8 cellular contexts compared by ENCODE assay signal in genomic region chr11:71977743-71978418, GRCh38. TPM values are rescaled to one million over a fixed set of nuclear protein-coding genes. Genes with fewer than 3 reads are reported as not detected.
DNase-seq lines count a peak whose midpoint lies in the region; ATAC-seq and TF ChIP-seq lines count a peak whose summit lies in the region.

No MANE protein-coding gene starts in this region.

- intact Hi-C loops in Caco-2 (cut with micrococcal nuclease; ENCODE audit: unreplicated experiment) = loop anchor here (10.0 kb wide), 1 partner anchor 113 kb away; no protein-coding TSS in a partner anchor

- no peaks in the 10 kb centered on the region for H3K9me3 ChIP-seq in Caco-2

- no peak overlapping the region for H3K27ac Mint-ChIP-seq in Caco-2 (ENCODE audit: unreplicated experiment)
- no peak overlapping the region for H3K27ac Mint-ChIP-seq in progenitor cell of endocrine pancreas

- CTCF ChIA-PET in Caco-2 (lab: Charles Lee) = interaction anchor here (0.5 to 2.9 kb wide), 7 partner anchors 10 to 453 kb away, joined by 3 to 9 read pairs (median 7); no protein-coding TSS in a partner anchor

- no peak overlapping the region for H3K4me3 ChIP-seq in Caco-2 (ENCODE audit: low read depth, low read length)
- no peak overlapping the region for H3K4me3 ChIP-seq in HFF-Myc (replicated peaks; ENCODE audit: low read depth, low read length)

- no TSS peak for BruUV-seq in Caco-2 (replicated peaks; lab: Mats Ljungman, UMichigan)

- H3K9me3 Mint-ChIP-seq in Caco-2 (ENCODE audit: unreplicated experiment) (no peaks in the 10 kb centered on the region), progenitor cell of endocrine pancreas (ENCODE audit: low read depth) (no peaks in the 10 kb centered on the region)

- peaks cover 6% of the 10 kb centered on the region; the same call in 1 of the 2 replicates for H3K36me3 ChIP-seq in Caco-2 (ENCODE audit: control insufficient read depth, insufficient read depth, low read length)

- no peaks in the 10 kb centered on the region for H3K4me1 ChIP-seq in Caco-2

- peak; percentile 59 to 83 for TF ChIP-seq CTCF in Caco-2 (IDR thresholded peaks at IDR 0.05; ENCODE audit: insufficient read depth in 1 of 2, low read depth in 1 of 2, low read length in 1 of 2, severe bottlenecking in 1 of 2, unreplicated experiment in 1 of 2)
- peak; percentile 68 for TF ChIP-seq CTCF in HFF-Myc (IDR thresholded peaks at IDR 0.05; ENCODE audit: low read depth, low read length, missing control alignments)
- TF ChIP-seq CTCF in progenitor cell of endocrine pancreas (IDR thresholded peaks at IDR 0.05; ENCODE audit: unreplicated experiment) = peak; percentile 66

- no peak for ATAC-seq in HG02678 (IDR thresholded peaks at IDR 0.05; ENCODE audit: unreplicated experiment)

- no peaks in the 10 kb centered on the region for H3K27me3 Mint-ChIP-seq in Caco-2 (ENCODE audit: insufficient read depth, unreplicated experiment)
- H3K27me3 Mint-ChIP-seq in progenitor cell of endocrine pancreas = no peaks in the 10 kb centered on the region

- no peaks in the 10 kb centered on the region for H3K27me3 ChIP-seq in Caco-2 (replicated peaks; ENCODE audit: control insufficient read depth, insufficient read depth, low read length)

- peak in 1 of 2 experiments; percentile 64 for DNase-seq in Caco-2
- no peak for DNase-seq in HFF-Myc (ENCODE audit: extremely low read depth, low read depth)
- peak; percentile 97 for DNase-seq in OCI-M1 (lab: John Stamatoyannopoulos, UW)
- DNase-seq in activated effector memory CD4-positive, alpha-beta T cell treated with anti-CD3 and anti-CD28 coated beads, Interleukin-2, amount 50 U/mL, for 16 hours = peak; percentile 74
- DNase-seq in globus pallidus (ENCODE audit: low spot score) = peak; percentile 70
- no peak for DNase-seq in progenitor cell of endocrine pancreas (ENCODE audit: low spot score, unreplicated experiment)
- DNase-seq in ureter (ENCODE audit: low spot score) = no peak

- H3K4me1 Mint-ChIP-seq in Caco-2 (ENCODE audit: low read depth, unreplicated experiment) (peaks cover 14% of the 10 kb centered on the region), progenitor cell of endocrine pancreas (ENCODE audit: low read depth) (no peaks in the 10 kb centered on the region)

- POLR2A ChIA-PET in Caco-2 (lab: Charles Lee) = no interaction called here

- H3K4me3 Mint-ChIP-seq in Caco-2 (ENCODE audit: unreplicated experiment) (no peak overlapping the region), progenitor cell of endocrine pancreas (ENCODE audit: low read depth) (no peak overlapping the region)

- H3K36me3 Mint-ChIP-seq in Caco-2 (ENCODE audit: insufficient read depth, unreplicated experiment) = peaks cover 71% of the 10 kb centered on the region
- peaks cover 11% of the 10 kb centered on the region for H3K36me3 Mint-ChIP-seq in progenitor cell of endocrine pancreas (ENCODE audit: insufficient read depth)

RNA-seq across cellular contexts. Expression of gene IL18BP, which starts 20.8 kb away (rescaled TPM):
- 34.7 and 37.7 TPM in 2 replicates for total RNA-seq in Caco-2 (2022)
- 19.8 and 20.1 TPM in 2 replicates for total RNA-seq in progenitor cell of endocrine pancreas
- total RNA-seq in ureter = 13.1 TPM

RNA-seq across cellular contexts. Expression of gene RNF121, which starts 49.0 kb away (rescaled TPM):
- total RNA-seq in Caco-2 (2022) (146 and 153 TPM in 2 replicates), progenitor cell of endocrine pancreas (50.1 and 59.6 TPM in 2 replicates), ureter (45.2 TPM)

RNA-seq across cellular contexts. Expression of gene XNDC1N, which starts 49.5 kb away (rescaled TPM):
- 25.5 and 32.1 TPM in 2 replicates for total RNA-seq in Caco-2 (2022)
- total RNA-seq in progenitor cell of endocrine pancreas = 12.3 and 13.9 TPM in 2 replicates
- total RNA-seq in ureter = 16.6 TPM

Comparison
In these comparisons a context has a peak if more than half of its experiments do, and no peak if none do; other contexts are left out.
1. DNase-seq: peak in OCI-M1 (single experiment), activated effector memory CD4-positive, alpha-beta T cell treated with anti-CD3 and anti-CD28 coated beads, Interleukin-2, amount 50 U/mL, for 16 hours (single experiment) and globus pallidus (single experiment); none in HFF-Myc (single experiment), progenitor cell of endocrine pancreas (single experiment) and ureter (single experiment).
2. Peak in every context shown above with its lines, with median percentiles within 50 percentile points of each other: CTCF ChIP-seq.